In genomic region chr1:31372051-31372450, GRCh38 we compare ENCODE assay signal across 12 cellular contexts. TPM values are rescaled to one million over a fixed set of nuclear protein-coding genes. Genes with fewer than 3 reads are reported as not detected.
DNase-seq lines count a peak whose midpoint lies in the region; ATAC-seq and TF ChIP-seq lines count a peak whose summit lies in the region.
"Had no signal": no experiment of that assay in that cellular context is flagged by ENCODE, and none has a peak within 500 bp of the region (broad histone marks: within the 10 kb centered on the region; RNA-seq: fewer than 3 reads in every experiment).

No MANE protein-coding gene starts in this region.

- peaks cover 1% of the 10 kb centered on the region for H3K36me3 ChIP-seq in CD4-positive, CD25-positive, alpha-beta regulatory T cell (ENCODE audit: control insufficient read depth, insufficient read depth, low read length)
- peaks cover 19% of the 10 kb centered on the region for H3K36me3 ChIP-seq in iPS-20b (ENCODE audit: insufficient read depth, low read depth, low read length)
- H3K36me3 ChIP-seq in breast epithelium = no peaks in the 10 kb centered on the region

- no peak for DNase-seq in CD4-positive, CD25-positive, alpha-beta regulatory T cell
- no peak for DNase-seq in activated naive CD8-positive, alpha-beta T cell treated with anti-CD3 and anti-CD28 coated beads, Interleukin-2, amount 50 U/mL, for 24 hours
- DNase-seq in retinal pigment epithelial cell (ENCODE audit: low read depth) = no peak
- DNase-seq in GOT3 (lab: John Stamatoyannopoulos, UW) = no peak
- no peak for DNase-seq in AML-193 (lab: John Stamatoyannopoulos, UW)
- no peak for DNase-seq in NCI-H146 treated with DMSO at 0.1 percent for 48 hours (lab: John Stamatoyannopoulos, UW; ENCODE audit: unreplicated experiment)
- DNase-seq in breast epithelium (ENCODE audit: low spot score in 2 of 2) = no peak
- DNase-seq: activated CD4-positive, alpha-beta T cell treated with anti-CD3 and anti-CD28 coated beads, Interleukin-2, amount 10 ng/mL, durations not matched to agents 7 days and 5 days; effector memory CD4-positive, alpha-beta T cell; NCI-H146 had no signal

- peaks cover 11% of the 10 kb centered on the region for H3K4me1 ChIP-seq in CD4-positive, CD25-positive, alpha-beta regulatory T cell (ENCODE audit: control insufficient read depth, insufficient read depth, low read length, poor library complexity, severe bottlenecking)
- H3K4me1 ChIP-seq in iPS-20b (ENCODE audit: insufficient read depth, low read length) (peaks cover 21% of the 10 kb centered on the region; the same call in 1 of the 2 replicates), breast epithelium (peaks cover 0 to 5% of the 10 kb centered on the region in 2 donors)

- no peaks in the 10 kb centered on the region for H3K9me3 Mint-ChIP-seq in CD4-positive, CD25-positive, alpha-beta regulatory T cell
- H3K9me3 Mint-ChIP-seq in activated naive CD8-positive, alpha-beta T cell treated with anti-CD3 and anti-CD28 coated beads, Interleukin-2, amount 50 U/mL, for 24 hours = no peaks in the 10 kb centered on the region
- H3K9me3 Mint-ChIP-seq: activated CD4-positive, alpha-beta T cell treated with anti-CD3 and anti-CD28 coated beads, Interleukin-2, amount 10 ng/mL, durations not matched to agents 7 days and 5 days had no signal

- H3K27ac Mint-ChIP-seq in CD4-positive, CD25-positive, alpha-beta regulatory T cell = peak overlapping the region in 2 of 3 donors; percentile 5 to 13
- H3K27ac Mint-ChIP-seq in activated naive CD8-positive, alpha-beta T cell treated with anti-CD3 and anti-CD28 coated beads, Interleukin-2, amount 50 U/mL, for 24 hours = peak overlapping the region; percentile 36
- H3K27ac Mint-ChIP-seq: activated CD4-positive, alpha-beta T cell treated with anti-CD3 and anti-CD28 coated beads, Interleukin-2, amount 10 ng/mL, durations not matched to agents 7 days and 5 days had no signal

- H3K9me3 ChIP-seq in CD4-positive, CD25-positive, alpha-beta regulatory T cell (ENCODE audit: control insufficient read depth in 2 of 2, low read length in 2 of 2) = no peaks in the 10 kb centered on the region
- H3K9me3 ChIP-seq in iPS-20b (ENCODE audit: insufficient read depth, low read depth, low read length) (no peaks in the 10 kb centered on the region), breast epithelium (no peaks in the 10 kb centered on the region)

- no peaks in the 10 kb centered on the region for H3K27me3 ChIP-seq in CD4-positive, CD25-positive, alpha-beta regulatory T cell (ENCODE audit: control insufficient read depth, insufficient read depth, low read length)
- no peaks in the 10 kb centered on the region for H3K27me3 ChIP-seq in iPS-20b (ENCODE audit: insufficient read depth, low read length)
- no peaks in the 10 kb centered on the region for H3K27me3 ChIP-seq in breast epithelium

- TF ChIP-seq POLR2A in breast epithelium (IDR thresholded peaks at IDR 0.05) = no peak

- peaks cover 0 to 23% (median 8%) of the 10 kb centered on the region in 4 donors for H3K4me1 Mint-ChIP-seq in CD4-positive, CD25-positive, alpha-beta regulatory T cell
- H3K4me1 Mint-ChIP-seq in activated naive CD8-positive, alpha-beta T cell treated with anti-CD3 and anti-CD28 coated beads, Interleukin-2, amount 50 U/mL, for 24 hours = peaks cover 11% of the 10 kb centered on the region

- no peak overlapping the region for H3K4me3 ChIP-seq in CD4-positive, CD25-positive, alpha-beta regulatory T cell (ENCODE audit: low read depth, low read length)
- peak overlapping the region; percentile 71; the same call in 1 of the 2 replicates for H3K4me3 ChIP-seq in iPS-20b (ENCODE audit: low read length)
- peak overlapping the region; percentile 64 for H3K4me3 ChIP-seq in retinal pigment epithelial cell (ENCODE audit: low read length)
- H3K4me3 ChIP-seq in breast epithelium = peak overlapping the region in 1 of 3 donors; percentile 46

- H3K27me3 Mint-ChIP-seq in CD4-positive, CD25-positive, alpha-beta regulatory T cell = peaks cover 18% of the 10 kb centered on the region
- H3K27me3 Mint-ChIP-seq in activated naive CD8-positive, alpha-beta T cell treated with anti-CD3 and anti-CD28 coated beads, Interleukin-2, amount 50 U/mL, for 24 hours = no peaks in the 10 kb centered on the region

- H3K9ac ChIP-seq in iPS-20b (ENCODE audit: low read depth, low read length) = peak overlapping the region; percentile 83; the same call in 1 of the 2 replicates

- no peak for ATAC-seq in CD4-positive, CD25-positive, alpha-beta regulatory T cell (ENCODE audit: low read depth in 2 of 2)
- ATAC-seq in activated naive CD8-positive, alpha-beta T cell treated with anti-CD3 and anti-CD28 coated beads, Interleukin-2, amount 50 U/mL, for 24 hours = no peak

- TF ChIP-seq CTCF in retinal pigment epithelial cell (conservative IDR thresholded peaks at IDR 0.05; ENCODE audit: low read depth, low read length) = no peak
- no peak for TF ChIP-seq CTCF in breast epithelium (IDR thresholded peaks at IDR 0.05)

- intact Hi-C loops in breast epithelium (cut with DNase I; ENCODE audit: low total_unique reads) = no loop called here

- H3K27ac ChIP-seq in CD4-positive, CD25-positive, alpha-beta regulatory T cell (ENCODE audit: insufficient read depth, low read length, poor library complexity, severe bottlenecking) = no peak overlapping the region
- H3K27ac ChIP-seq in iPS-20b (ENCODE audit: low read length) = no peak overlapping the region
- peak overlapping the region in 1 of 2 donors; percentile 88 for H3K27ac ChIP-seq in breast epithelium

- peaks cover 4% of the 10 kb centered on the region for H3K36me3 Mint-ChIP-seq in CD4-positive, CD25-positive, alpha-beta regulatory T cell
- H3K36me3 Mint-ChIP-seq in activated naive CD8-positive, alpha-beta T cell treated with anti-CD3 and anti-CD28 coated beads, Interleukin-2, amount 50 U/mL, for 24 hours (ENCODE audit: low read depth) = no peaks in the 10 kb centered on the region

- H3K4me3 Mint-ChIP-seq in CD4-positive, CD25-positive, alpha-beta regulatory T cell = no peak overlapping the region
- no peak overlapping the region for H3K4me3 Mint-ChIP-seq in activated naive CD8-positive, alpha-beta T cell treated with anti-CD3 and anti-CD28 coated beads, Interleukin-2, amount 50 U/mL, for 24 hours
- H3K4me3 Mint-ChIP-seq: activated CD4-positive, alpha-beta T cell treated with anti-CD3 and anti-CD28 coated beads, Interleukin-2, amount 10 ng/mL, durations not matched to agents 7 days and 5 days had no signal

RNA-seq across cellular contexts. Expression of gene FABP3, which starts 0.8 kb away (rescaled TPM):
- not detected for total RNA-seq in CD4-positive, CD25-positive, alpha-beta regulatory T cell
- polyA plus RNA-seq in CD4-positive, CD25-positive, alpha-beta regulatory T cell = not detected
- 10 to 100 TPM in 2 of 3 donors, 1 to 10 TPM in 1; 7.9 to 15.5 (median 15.0) TPM for total RNA-seq in breast epithelium
- total RNA-seq: activated CD4-positive, alpha-beta T cell treated with anti-CD3 and anti-CD28 coated beads, Interleukin-2, amount 10 ng/mL, durations not matched to agents 7 days and 5 days; HT1080 had no signal

RNA-seq across cellular contexts. Expression of gene SERINC2, which starts 41.0 kb away (rescaled TPM):
- total RNA-seq in CD4-positive, CD25-positive, alpha-beta regulatory T cell = not detected
- under 1 TPM in 1 of 4 donors, not detected in 3; 0.08 TPM for polyA plus RNA-seq in CD4-positive, CD25-positive, alpha-beta regulatory T cell
- total RNA-seq in breast epithelium = 10 to 100 TPM; 10.4 to 50.6 (median 30.5) TPM

Comparison
In these comparisons a context has a peak if more than half of its experiments do, and no peak if none do; other contexts are left out.
1. RNA of gene SERINC2, which starts 41.0 kb away (total RNA-seq): 10.4 to 50.6 TPM in breast epithelium; not detected in CD4-positive, CD25-positive, alpha-beta regulatory T cell (single experiment); every median in the first group is over 10 times any median in the second.